17 cellular contexts compared by ENCODE assay signal in the genomic region with DNA sequence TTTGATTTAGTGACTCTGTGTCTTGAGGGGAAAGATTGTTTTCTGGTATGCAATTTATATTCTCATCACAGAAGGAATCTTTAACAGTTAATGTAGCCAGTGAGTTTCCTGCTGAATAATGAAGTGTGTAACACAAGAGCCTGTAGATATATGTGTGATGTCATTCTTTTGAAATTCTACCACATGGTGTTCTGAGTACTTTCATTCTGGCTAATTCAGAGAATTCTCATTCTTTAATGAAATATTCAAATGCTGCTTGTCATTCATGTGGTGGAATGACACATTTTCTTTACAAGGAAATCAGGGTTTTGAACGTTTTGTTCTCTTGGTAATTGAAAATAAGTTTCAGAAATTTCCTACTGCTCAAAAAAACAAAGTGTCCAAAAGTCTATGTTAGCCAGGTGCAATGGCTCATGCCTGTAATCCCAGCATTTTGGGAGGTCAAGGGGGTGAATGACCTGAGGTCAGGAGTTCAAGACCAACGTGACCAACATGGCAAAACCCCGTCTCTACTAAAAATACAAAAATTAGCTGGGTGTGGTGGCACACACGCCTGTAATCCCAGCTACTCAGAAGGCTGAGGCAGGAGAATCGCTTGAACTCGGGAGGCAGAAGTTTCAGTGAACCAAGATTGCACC.
DNase-seq lines count a peak whose midpoint lies in the region; ATAC-seq, FAIRE-seq and TF ChIP-seq lines count a peak whose summit lies in the region.
"Had no signal": no experiment of that assay in that cellular context is flagged by ENCODE, and none has a peak within 500 bp of the region (broad histone marks: within the 10 kb centered on the region; RNA-seq: fewer than 3 reads in every experiment).

No MANE protein-coding gene starts in this region.

- peaks cover 2% of the 10 kb centered on the region for H3K9me3 Mint-ChIP-seq in natural killer cell treated with Interleukin-12 subunit alpha and Interleukin-12 subunit beta and Interleukin-15 and Interleukin-18, amount 100 ng/mL, for 72 hours
- no peaks in the 10 kb centered on the region for H3K9me3 Mint-ChIP-seq in natural killer cell
- peaks cover 10% of the 10 kb centered on the region for H3K9me3 Mint-ChIP-seq in activated CD8-positive, alpha-beta T cell treated with anti-CD3 and anti-CD28 coated beads for 36 hours

- no peak for TF ChIP-seq CTCF in natural killer cell (IDR thresholded peaks at IDR 0.05)
- no peak for TF ChIP-seq CTCF in activated CD8-positive, alpha-beta T cell treated with anti-CD3 and anti-CD28 coated beads for 36 hours (IDR thresholded peaks at IDR 0.05)
- no peak for TF ChIP-seq CTCF in hepatocyte (IDR thresholded peaks at IDR 0.05; ENCODE audit: poor library complexity)

- H3K36me3 Mint-ChIP-seq in natural killer cell treated with Interleukin-12 subunit alpha and Interleukin-12 subunit beta and Interleukin-15 and Interleukin-18, amount 100 ng/mL, for 72 hours = no peaks in the 10 kb centered on the region
- H3K36me3 Mint-ChIP-seq in natural killer cell = no peaks in the 10 kb centered on the region
- H3K36me3 Mint-ChIP-seq in activated CD8-positive, alpha-beta T cell treated with anti-CD3 and anti-CD28 coated beads for 36 hours (ENCODE audit: low read depth) = no peaks in the 10 kb centered on the region
- H3K36me3 Mint-ChIP-seq: CD4-positive, alpha-beta memory T cell had no signal

- intact Hi-C loops in natural killer cell (cut with micrococcal nuclease) = no loop called here
- intact Hi-C loops in activated CD8-positive, alpha-beta T cell treated with anti-CD3 and anti-CD28 coated beads for 36 hours (cut with micrococcal nuclease) = no loop called here

- H3K9me3 ChIP-seq in hepatocyte (ENCODE audit: low read depth) = no peaks in the 10 kb centered on the region
- no peaks in the 10 kb centered on the region for H3K9me3 ChIP-seq in small intestine (ENCODE audit: control insufficient read depth, low read depth)
- H3K9me3 ChIP-seq: mucosa of descending colon had no signal

- no peaks in the 10 kb centered on the region for H3K36me3 ChIP-seq in hepatocyte (replicated peaks; ENCODE audit: insufficient read depth, low read depth)
- H3K36me3 ChIP-seq in small intestine (ENCODE audit: control insufficient read depth in 2 of 2, insufficient read depth in 2 of 2, low read length in 2 of 2) = no peaks in the 10 kb centered on the region

- H3K4me1 ChIP-seq in hepatocyte (ENCODE audit: insufficient read depth) (peaks cover 3% of the 10 kb centered on the region), small intestine (ENCODE audit: control insufficient read depth in 2 of 2, insufficient read depth in 1 of 2, low read depth in 1 of 2, low read length in 1 of 2) (no peaks in the 10 kb centered on the region)

- no peak for FAIRE-seq in small intestine (lab: Jason Lieb, UNC)

- H3K27me3 Mint-ChIP-seq in natural killer cell treated with Interleukin-12 subunit alpha and Interleukin-12 subunit beta and Interleukin-15 and Interleukin-18, amount 100 ng/mL, for 72 hours = peaks cover 8 to 29% of the 10 kb centered on the region in 2 donors
- peaks cover 8 to 13% of the 10 kb centered on the region in 2 donors for H3K27me3 Mint-ChIP-seq in natural killer cell (ENCODE audit: low read depth in 2 of 2)
- peaks cover 25% of the 10 kb centered on the region for H3K27me3 Mint-ChIP-seq in activated CD8-positive, alpha-beta T cell treated with anti-CD3 and anti-CD28 coated beads for 36 hours

- peak overlapping the region; percentile 54 for H3K27ac ChIP-seq in hepatocyte
- H3K27ac ChIP-seq in small intestine (ENCODE audit: low read depth in 1 of 2, low read length in 1 of 2) = no peak overlapping the region

- H3K4me3 ChIP-seq in hepatocyte (no peak overlapping the region), small intestine (ENCODE audit: low read depth in 1 of 2, low read length in 2 of 2) (no peak overlapping the region)
- H3K4me3 ChIP-seq: mucosa of descending colon had no signal

- 69% methylated on average over 6 of the region's 6 CpGs for WGBS in hepatocyte (ENCODE audit: low lambda C conversion rate, missing lambda C conversion rate)
- WGBS in small intestine, 3 donors = 59 to 72% (median 68%) methylated on average over 6 of the region's 6 CpGs

- H3K4me3 Mint-ChIP-seq in natural killer cell treated with Interleukin-12 subunit alpha and Interleukin-12 subunit beta and Interleukin-15 and Interleukin-18, amount 100 ng/mL, for 72 hours = peak overlapping the region; percentile 3
- no peak overlapping the region for H3K4me3 Mint-ChIP-seq in natural killer cell
- H3K4me3 Mint-ChIP-seq in activated CD8-positive, alpha-beta T cell treated with anti-CD3 and anti-CD28 coated beads for 36 hours = no peak overlapping the region
- H3K4me3 Mint-ChIP-seq: CD4-positive, alpha-beta memory T cell had no signal

- POLR2A ChIA-PET in activated CD8-positive, alpha-beta T cell treated with anti-CD3 and anti-CD28 coated beads for 36 hours (lab: Charles Lee) = no interaction called here

- no peaks in the 10 kb centered on the region for H3K79me2 ChIP-seq in hepatocyte

- H3K4me1 Mint-ChIP-seq in natural killer cell treated with Interleukin-12 subunit alpha and Interleukin-12 subunit beta and Interleukin-15 and Interleukin-18, amount 100 ng/mL, for 72 hours (ENCODE audit: low read depth in 2 of 2) = peaks cover 0 to 4% of the 10 kb centered on the region in 2 donors
- no peaks in the 10 kb centered on the region for H3K4me1 Mint-ChIP-seq in natural killer cell
- peaks cover 9% of the 10 kb centered on the region for H3K4me1 Mint-ChIP-seq in activated CD8-positive, alpha-beta T cell treated with anti-CD3 and anti-CD28 coated beads for 36 hours (ENCODE audit: low read depth)

- ATAC-seq in natural killer cell treated with Interleukin-12 subunit alpha and Interleukin-12 subunit beta and Interleukin-15 and Interleukin-18, amount 100 ng/mL, for 72 hours = peak; percentile 67 to 83
- no peak for ATAC-seq in natural killer cell
- ATAC-seq in activated CD8-positive, alpha-beta T cell treated with anti-CD3 and anti-CD28 coated beads for 36 hours = peak; percentile 92
- ATAC-seq: left lobe of liver, mucosa of descending colon had no signal

- H2AFZ ChIP-seq in hepatocyte = no peak overlapping the region

- H3K27ac Mint-ChIP-seq in natural killer cell treated with Interleukin-12 subunit alpha and Interleukin-12 subunit beta and Interleukin-15 and Interleukin-18, amount 100 ng/mL, for 72 hours = peak overlapping the region in 1 of 2 donors; percentile 23
- no peak overlapping the region for H3K27ac Mint-ChIP-seq in natural killer cell
- H3K27ac Mint-ChIP-seq in activated CD8-positive, alpha-beta T cell treated with anti-CD3 and anti-CD28 coated beads for 36 hours = no peak overlapping the region

- CTCF ChIA-PET in activated CD8-positive, alpha-beta T cell treated with anti-CD3 and anti-CD28 coated beads for 36 hours (lab: Charles Lee) = interaction anchor here (1.1 kb wide), 1 partner anchor 42 kb away, joined by 4 read pairs; no protein-coding TSS in a partner anchor

- H4K20me1 ChIP-seq in hepatocyte (ENCODE audit: insufficient read depth, poor library complexity, severe bottlenecking) = no peaks in the 10 kb centered on the region

- H3K27me3 ChIP-seq in hepatocyte = no peaks in the 10 kb centered on the region
- peaks cover 0 to 2% of the 10 kb centered on the region in 2 donors for H3K27me3 ChIP-seq in small intestine (ENCODE audit: control insufficient read depth in 2 of 2, insufficient read depth in 2 of 2, low read length in 2 of 2)

- no peak for DNase-seq in natural killer cell treated with Interleukin-12 subunit alpha and Interleukin-12 subunit beta and Interleukin-15 and Interleukin-18, amount 100 ng/mL, for 72 hours (ENCODE audit: low spot score)
- DNase-seq in natural killer cell (no peak), hepatocyte (ENCODE audit: low spot score) (peak; percentile 15), NCI-H146 (lab: John Stamatoyannopoulos, UW) (no peak), small intestine (no peak)
- DNase-seq in activated CD8-positive, alpha-beta T cell treated with anti-CD3 and anti-CD28 coated beads for 36 hours = no peak
- DNase-seq in central memory CD4-positive, alpha-beta T cell = no peak
- DNase-seq: activated CD4-positive, alpha-beta T cell treated with anti-CD3 and anti-CD28 coated beads for 48 hours; aorta; CD4-positive, alpha-beta memory T cell; effector memory CD4-positive, alpha-beta T cell; mucosa of descending colon; NCI-H1048; NCI-H2081 treated with DMSO at 0.1 percent for 48 hours; NCI-H526; stimulated activated CD8-positive, alpha-beta memory T cell treated with anti-CD3 and anti-CD28 coated beads, Interleukin-4, amount 100 ng/mL, for 48 hours had no signal

- peak overlapping the region; percentile 27 for H3K4me2 ChIP-seq in hepatocyte

- no peaks in the 10 kb centered on the region for H3K9me2 ChIP-seq in hepatocyte (replicated peaks; ENCODE audit: insufficient read depth)

Comparison
In these comparisons a context has a peak if more than half of its experiments do, and no peak if none do; other contexts are left out.
1. ATAC-seq: peak in natural killer cell treated with Interleukin-12 subunit alpha and Interleukin-12 subunit beta and Interleukin-15 and Interleukin-18, amount 100 ng/mL, for 72 hours (2 of 2) and activated CD8-positive, alpha-beta T cell treated with anti-CD3 and anti-CD28 coated beads for 36 hours (single experiment); none in natural killer cell (0 of 3).